Comparison of ENCODE assay signal across 18 cellular contexts in the genomic region with DNA sequence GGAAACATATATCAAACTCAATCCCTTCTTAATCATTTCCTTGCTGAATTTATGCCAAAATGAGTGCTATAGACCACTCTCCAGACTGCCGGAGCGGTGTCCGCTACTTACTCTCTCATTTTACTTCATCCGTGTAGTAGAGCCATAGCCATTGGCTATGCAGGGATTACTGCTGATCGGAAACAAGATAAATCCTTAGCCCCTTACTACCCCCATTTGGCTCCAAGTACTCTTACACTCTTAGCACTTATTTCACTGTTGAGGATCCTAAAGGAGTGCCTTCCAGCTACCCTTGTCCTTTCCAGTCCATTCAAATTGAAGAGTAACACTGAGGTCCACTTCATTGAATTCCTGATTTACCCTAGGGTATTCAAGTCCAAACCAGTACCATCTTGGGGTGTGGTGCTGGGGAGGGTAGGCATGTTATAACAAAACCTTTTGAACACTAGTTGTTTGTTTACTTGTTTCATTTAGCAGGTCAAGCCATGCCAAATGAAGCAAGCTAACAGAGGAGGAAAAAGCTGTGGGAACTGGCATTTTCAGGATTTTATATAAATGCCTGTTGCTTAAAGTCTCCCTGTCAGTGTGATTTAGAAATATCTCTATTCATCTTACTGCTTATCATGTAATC.
"Had no signal": no experiment of that assay in that cellular context is flagged by ENCODE, and none has a peak within 500 bp of the region (broad histone marks: within the 10 kb centered on the region; RNA-seq: fewer than 3 reads in every experiment).

No MANE protein-coding gene starts in this region.

- H3K4me1 ChIP-seq: lower lobe of right lung, transverse colon, vagina had no signal

- H3K36me3 ChIP-seq: lower lobe of right lung, transverse colon, vagina had no signal

- H3K27ac ChIP-seq: lower lobe of right lung, transverse colon, vagina had no signal

- H3K27me3 ChIP-seq: transverse colon, vagina had no signal

- H3K36me3 Mint-ChIP-seq: activated naive CD8-positive, alpha-beta T cell treated with anti-CD3 and anti-CD28 coated beads, Interleukin-2, amount 10 ng/mL, durations not matched to agents 7 days and 5 days; naive B cell; stimulated activated memory B cell treated with anti-CD40 and anti-IgM and Interleukin-4, amounts not matched to agents 10 μg/mL and 1 μg/mL and 100 μg/mL, for 72 hours had no signal

- H3K9me3 Mint-ChIP-seq: activated CD4-positive, alpha-beta T cell treated with anti-CD3 and anti-CD28 coated beads, Interleukin-2, amount 10 ng/mL, durations not matched to agents 7 days and 5 days; activated naive CD8-positive, alpha-beta T cell treated with anti-CD3 and anti-CD28 coated beads, Interleukin-2, amount 10 ng/mL, durations not matched to agents 7 days and 5 days; stimulated activated memory B cell treated with anti-CD40 and anti-IgM and Interleukin-4, amounts not matched to agents 10 μg/mL and 1 μg/mL and 100 μg/mL, for 72 hours had no signal

- ATAC-seq: left cardiac atrium; lower lobe of right lung; stimulated activated memory B cell treated with anti-CD40 and anti-IgM and Interleukin-4, amounts not matched to agents 10 μg/mL and 1 μg/mL and 100 μg/mL, for 72 hours had no signal

- H3K27me3 Mint-ChIP-seq: activated CD4-positive, alpha-beta T cell treated with anti-CD3 and anti-CD28 coated beads, Interleukin-2, amount 10 ng/mL, durations not matched to agents 7 days and 5 days; activated naive CD8-positive, alpha-beta T cell treated with anti-CD3 and anti-CD28 coated beads, Interleukin-2, amount 10 ng/mL, durations not matched to agents 7 days and 5 days; naive B cell; stimulated activated memory B cell treated with anti-CD40 and anti-IgM and Interleukin-4, amounts not matched to agents 10 μg/mL and 1 μg/mL and 100 μg/mL, for 72 hours had no signal

- H3K9me3 ChIP-seq: lower lobe of right lung, transverse colon, vagina had no signal

- FAIRE-seq: astrocyte, colon, frontal cortex had no signal

- H3K27ac Mint-ChIP-seq: activated CD4-positive, alpha-beta T cell treated with anti-CD3 and anti-CD28 coated beads, Interleukin-2, amount 10 ng/mL, durations not matched to agents 7 days and 5 days; activated naive CD8-positive, alpha-beta T cell treated with anti-CD3 and anti-CD28 coated beads, Interleukin-2, amount 10 ng/mL, durations not matched to agents 7 days and 5 days; naive B cell; stimulated activated memory B cell treated with anti-CD40 and anti-IgM and Interleukin-4, amounts not matched to agents 10 μg/mL and 1 μg/mL and 100 μg/mL, for 72 hours; T-helper 2 cell treated with Interferon-gamma antibody and Interleukin-4, amounts not matched to agents 5 μg/mL and 100 μg/mL, for 36 hours had no signal

- H3K4me3 ChIP-seq: lower lobe of right lung, transverse colon, vagina had no signal

- H3K4me3 Mint-ChIP-seq: activated CD4-positive, alpha-beta T cell treated with anti-CD3 and anti-CD28 coated beads, Interleukin-2, amount 10 ng/mL, durations not matched to agents 7 days and 5 days; activated naive CD8-positive, alpha-beta T cell treated with anti-CD3 and anti-CD28 coated beads, Interleukin-2, amount 10 ng/mL, durations not matched to agents 7 days and 5 days; naive B cell; stimulated activated memory B cell treated with anti-CD40 and anti-IgM and Interleukin-4, amounts not matched to agents 10 μg/mL and 1 μg/mL and 100 μg/mL, for 72 hours; T-helper 2 cell treated with Interferon-gamma antibody and Interleukin-4, amounts not matched to agents 5 μg/mL and 100 μg/mL, for 36 hours had no signal

- DNase-seq: activated CD4-positive, alpha-beta T cell treated with anti-CD3 and anti-CD28 coated beads, Interleukin-2, amount 10 ng/mL, durations not matched to agents 7 days and 5 days; activated CD4-positive, CD25-positive, alpha-beta regulatory T cell; activated CD8-positive, alpha-beta memory T cell treated with anti-CD3 and anti-CD28 coated beads, Interleukin-2, amount 50 U/mL, for 48 hours; activated naive CD8-positive, alpha-beta T cell treated with anti-CD3 and anti-CD28 coated beads, Interleukin-2, amount 10 ng/mL, durations not matched to agents 7 days and 5 days; head of caudate nucleus; left cardiac atrium; lower lobe of right lung; naive B cell; retina; stimulated activated CD4-positive, alpha-beta T cell treated with anti-CD3 and anti-CD28 coated beads, Interleukin-2, amount 100 ng/mL, for 48 hours; SW 1271; transverse colon had no signal

- H3K4me1 Mint-ChIP-seq: activated CD4-positive, alpha-beta T cell treated with anti-CD3 and anti-CD28 coated beads, Interleukin-2, amount 10 ng/mL, durations not matched to agents 7 days and 5 days; activated naive CD8-positive, alpha-beta T cell treated with anti-CD3 and anti-CD28 coated beads, Interleukin-2, amount 10 ng/mL, durations not matched to agents 7 days and 5 days; naive B cell; stimulated activated memory B cell treated with anti-CD40 and anti-IgM and Interleukin-4, amounts not matched to agents 10 μg/mL and 1 μg/mL and 100 μg/mL, for 72 hours had no signal
